ENCODE assay signal across 12 cellular contexts in genomic region chr20:3161316-3162079, GRCh38. TPM values are rescaled to one million over a fixed set of nuclear protein-coding genes. Genes with fewer than 3 reads are reported as not detected.
DNase-seq lines count a peak whose midpoint lies in the region; ATAC-seq and TF ChIP-seq lines count a peak whose summit lies in the region.
"Had no signal": no experiment of that assay in that cellular context is flagged by ENCODE, and none has a peak within 500 bp of the region (broad histone marks: within the 10 kb centered on the region; RNA-seq: fewer than 3 reads in every experiment).

No MANE protein-coding gene starts in this region.

- H3K9me3 Mint-ChIP-seq in natural killer cell = no peaks in the 10 kb centered on the region
- no peaks in the 10 kb centered on the region for H3K9me3 Mint-ChIP-seq in natural killer cell treated with Interleukin-12 subunit alpha and Interleukin-12 subunit beta and Interleukin-15 and Interleukin-18, amount 100 ng/mL, for 72 hours
- no peaks in the 10 kb centered on the region for H3K9me3 Mint-ChIP-seq in immature natural killer cell

- H3K9me3 ChIP-seq in effector memory CD4-positive, alpha-beta T cell (ENCODE audit: control insufficient read depth, low read length) = no peaks in the 10 kb centered on the region
- H3K9me3 ChIP-seq: BE2C, colonic mucosa had no signal

- no peak overlapping the region for H3K27ac Mint-ChIP-seq in natural killer cell
- no peak overlapping the region for H3K27ac Mint-ChIP-seq in natural killer cell treated with Interleukin-12 subunit alpha and Interleukin-12 subunit beta and Interleukin-15 and Interleukin-18, amount 100 ng/mL, for 72 hours
- peak overlapping the region in 4 of 6 donors; percentile 3 to 64 (median 24) for H3K27ac Mint-ChIP-seq in immature natural killer cell

- no peak overlapping the region for H3K4me3 ChIP-seq in effector memory CD4-positive, alpha-beta T cell (ENCODE audit: insufficient read depth, low read depth, low read length, poor library complexity, severe bottlenecking)
- H3K4me3 ChIP-seq: colonic mucosa, GM12878 had no signal

- TF ChIP-seq CTCF in natural killer cell (IDR thresholded peaks at IDR 0.05) (no peak), VCaP (conservative IDR thresholded peaks at IDR 0.05) (no peak)

- intact Hi-C loops in natural killer cell (cut with micrococcal nuclease) = no loop called here

- no peak for DNase-seq in natural killer cell
- no peak for DNase-seq in natural killer cell treated with Interleukin-12 subunit alpha and Interleukin-12 subunit beta and Interleukin-15 and Interleukin-18, amount 100 ng/mL, for 72 hours (ENCODE audit: low spot score)
- DNase-seq in immature natural killer cell = no peak
- DNase-seq in germinal center (ENCODE audit: low spot score) = no peak
- no peak for DNase-seq in NCI-H187 treated with DMSO at 0.1 percent for 48 hours (lab: John Stamatoyannopoulos, UW)
- DNase-seq in effector memory CD4-positive, alpha-beta T cell = no peak
- DNase-seq: amniotic stem cell, BE2C, colonic mucosa had no signal

- peaks cover 33 to 34% of the 10 kb centered on the region in 2 donors for H3K4me1 Mint-ChIP-seq in natural killer cell
- H3K4me1 Mint-ChIP-seq in natural killer cell treated with Interleukin-12 subunit alpha and Interleukin-12 subunit beta and Interleukin-15 and Interleukin-18, amount 100 ng/mL, for 72 hours (ENCODE audit: low read depth in 2 of 2) = peaks cover 26 to 32% of the 10 kb centered on the region in 2 donors
- peaks cover 33 to 36% of the 10 kb centered on the region in 2 donors for H3K4me1 Mint-ChIP-seq in immature natural killer cell

- H3K36me3 ChIP-seq in effector memory CD4-positive, alpha-beta T cell (ENCODE audit: control insufficient read depth, insufficient read depth, low read length) = peaks cover under 1% of the 10 kb centered on the region
- H3K36me3 ChIP-seq: BE2C, colonic mucosa had no signal

- H3K4me1 ChIP-seq in effector memory CD4-positive, alpha-beta T cell (ENCODE audit: control insufficient read depth, insufficient read depth, low read length, poor library complexity, severe bottlenecking) = peaks cover 23% of the 10 kb centered on the region
- H3K4me1 ChIP-seq: BE2C had no signal

- H3K4me3 Mint-ChIP-seq in natural killer cell (peak overlapping the region; percentile 40), immature natural killer cell (peak overlapping the region; percentile 32 to 68 (median 52))
- H3K4me3 Mint-ChIP-seq in natural killer cell treated with Interleukin-12 subunit alpha and Interleukin-12 subunit beta and Interleukin-15 and Interleukin-18, amount 100 ng/mL, for 72 hours = no peak overlapping the region

- no peaks in the 10 kb centered on the region for H3K27me3 ChIP-seq in effector memory CD4-positive, alpha-beta T cell (replicated peaks; ENCODE audit: control insufficient read depth, insufficient read depth, low read length, poor library complexity, severe bottlenecking)
- H3K27me3 ChIP-seq: BE2C, colonic mucosa had no signal

- H3K36me3 Mint-ChIP-seq in natural killer cell = no peaks in the 10 kb centered on the region
- peaks cover 10% of the 10 kb centered on the region for H3K36me3 Mint-ChIP-seq in natural killer cell treated with Interleukin-12 subunit alpha and Interleukin-12 subunit beta and Interleukin-15 and Interleukin-18, amount 100 ng/mL, for 72 hours
- H3K36me3 Mint-ChIP-seq in immature natural killer cell = no peaks in the 10 kb centered on the region

- peak overlapping the region; percentile 44; the same call in 1 of the 2 replicates for H3K27ac ChIP-seq in VCaP
- no peak overlapping the region for H3K27ac ChIP-seq in effector memory CD4-positive, alpha-beta T cell (ENCODE audit: insufficient read depth, low read length, poor library complexity, severe bottlenecking)
- H3K27ac ChIP-seq: colonic mucosa had no signal

- no peak for ATAC-seq in natural killer cell
- ATAC-seq in natural killer cell treated with Interleukin-12 subunit alpha and Interleukin-12 subunit beta and Interleukin-15 and Interleukin-18, amount 100 ng/mL, for 72 hours = no peak
- ATAC-seq in HG02970 (IDR thresholded peaks at IDR 0.05; ENCODE audit: low FRiP score, unreplicated experiment) = no peak
- ATAC-seq: GM12878 had no signal

- H3K27me3 Mint-ChIP-seq in natural killer cell (ENCODE audit: low read depth in 2 of 2) (peaks cover 0 to 11% of the 10 kb centered on the region in 2 donors), immature natural killer cell (ENCODE audit: low read depth in 3 of 3) (peaks cover 11 to 19% (median 11%) of the 10 kb centered on the region in 3 donors)
- H3K27me3 Mint-ChIP-seq in natural killer cell treated with Interleukin-12 subunit alpha and Interleukin-12 subunit beta and Interleukin-15 and Interleukin-18, amount 100 ng/mL, for 72 hours = peaks cover 0 to 7% of the 10 kb centered on the region in 2 donors

RNA-seq across cellular contexts. Expression of gene FASTKD5, which starts 1.8 kb away (rescaled TPM):
- 10 to 100 TPM; 35.3 to 40.4 (median 37.1) TPM for total RNA-seq in natural killer cell
- total RNA-seq in natural killer cell treated with Interleukin-12 subunit alpha and Interleukin-12 subunit beta and Interleukin-15 and Interleukin-18, amount 100 ng/mL, for 72 hours = 10 to 100 TPM; 27.1 to 27.8 TPM
- 10 to 100 TPM; 12.2 to 26.5 (median 20.5) TPM for polyA plus RNA-seq in immature natural killer cell

RNA-seq across cellular contexts. Expression of gene UBOX5, which starts 1.8 kb away (rescaled TPM):
- total RNA-seq in natural killer cell = 10 to 100 TPM in 2 of 3 donors, 1 to 10 TPM in 1; 8.8 to 11.1 (median 10.1) TPM
- 1 to 10 TPM; 7.6 to 9.3 TPM for total RNA-seq in natural killer cell treated with Interleukin-12 subunit alpha and Interleukin-12 subunit beta and Interleukin-15 and Interleukin-18, amount 100 ng/mL, for 72 hours
- 1 to 10 TPM; 2.3 to 7.0 (median 4.9) TPM for polyA plus RNA-seq in immature natural killer cell

RNA-seq across cellular contexts. Expression of gene LZTS3, which starts 11.9 kb away (rescaled TPM):
- total RNA-seq in natural killer cell = 1 to 10 TPM; 3.1 to 4.6 (median 3.3) TPM
- under 1 TPM; 0.56 to 0.62 TPM for total RNA-seq in natural killer cell treated with Interleukin-12 subunit alpha and Interleukin-12 subunit beta and Interleukin-15 and Interleukin-18, amount 100 ng/mL, for 72 hours
- not detected for polyA plus RNA-seq in immature natural killer cell

RNA-seq across cellular contexts. Expression of gene DDRGK1, which starts 43.0 kb away (rescaled TPM):
- total RNA-seq in natural killer cell = 10 to 100 TPM; 47.8 to 52.6 (median 52.4) TPM
- 10 to 100 TPM; 78.5 to 87.1 TPM for total RNA-seq in natural killer cell treated with Interleukin-12 subunit alpha and Interleukin-12 subunit beta and Interleukin-15 and Interleukin-18, amount 100 ng/mL, for 72 hours
- 10 to 100 TPM; 45.6 to 63.1 (median 48.0) TPM for polyA plus RNA-seq in immature natural killer cell

RNA-seq across cellular contexts. Expression of gene ITPA, which starts 47.8 kb away (rescaled TPM):
- total RNA-seq in natural killer cell = 10 to 100 TPM; 49.6 to 53.2 (median 50.2) TPM
- 10 to 100 TPM; 94.3 to 94.7 TPM for total RNA-seq in natural killer cell treated with Interleukin-12 subunit alpha and Interleukin-12 subunit beta and Interleukin-15 and Interleukin-18, amount 100 ng/mL, for 72 hours
- 10 to 100 TPM; 75.0 to 84.5 (median 76.3) TPM for polyA plus RNA-seq in immature natural killer cell

Comparison
In these comparisons a context has a peak if more than half of its experiments do, and no peak if none do; other contexts are left out.
1. H3K27ac Mint-ChIP-seq: peak in immature natural killer cell (4 of 6); none in natural killer cell (0 of 2) and natural killer cell treated with Interleukin-12 subunit alpha and Interleukin-12 subunit beta and Interleukin-15 and Interleukin-18, amount 100 ng/mL, for 72 hours (0 of 2).